1 cellular context compared by ENCODE assay signal in the genomic region with DNA sequence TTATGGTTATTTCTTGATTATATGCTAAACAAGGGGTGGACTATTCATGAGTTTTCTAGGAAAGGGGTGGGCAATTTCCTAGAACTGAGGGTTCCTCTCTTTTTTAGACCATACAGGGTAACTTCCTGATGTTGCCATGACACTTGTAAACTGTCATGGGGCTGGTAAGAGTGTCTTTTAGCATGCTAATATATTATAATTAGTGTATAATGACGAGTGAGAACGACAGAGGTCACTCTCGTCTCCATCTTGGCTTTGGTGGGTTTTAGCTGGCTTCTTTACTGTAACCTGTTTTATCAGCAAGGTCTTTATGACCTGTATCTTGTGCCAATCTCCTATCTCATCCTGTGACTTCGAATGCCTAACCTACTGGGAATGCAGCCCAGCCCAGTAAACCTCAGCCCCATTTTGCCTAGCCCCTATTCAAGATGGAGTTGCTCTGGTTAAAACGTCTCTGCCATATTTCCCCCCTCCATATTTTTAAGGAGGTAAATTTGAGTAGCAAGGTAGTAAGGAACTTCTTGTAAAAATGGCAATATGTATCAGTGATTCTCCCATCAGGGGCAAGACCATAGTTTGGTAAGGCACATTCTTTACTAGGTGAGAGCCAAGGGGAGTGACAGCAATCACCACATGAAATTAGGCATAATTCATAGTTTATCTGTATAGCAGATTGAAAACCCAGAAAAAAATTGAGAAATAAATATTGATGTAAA.
TF ChIP-seq lines count a peak whose summit lies in the region.

No MANE protein-coding gene starts in this region.

TF ChIP-seq in K562, 482 proteins besides CTCF, POLR2A, EP300 and RAD21 (continued from another document and continues in another):
- no peak for TF ChIP-seq ZNF740 (CRISPR knock-in tag; IDR thresholded peaks at IDR 0.05)
- TF ChIP-seq ZNF740 (tag; IDR thresholded peaks at IDR 0.05) = peak in 1 of 2 experiments; percentile 99; a peak in 2 of 4 replicates
- TF ChIP-seq ZBTB9 (CRISPR knock-in tag; IDR thresholded peaks at IDR 0.05) = peak; percentile 99
- TF ChIP-seq ZNF354B (CRISPR knock-in tag; IDR thresholded peaks at IDR 0.05) = peak; percentile 95
- TF ChIP-seq POLR2H (tag; IDR thresholded peaks at IDR 0.05; ENCODE audit: low read depth) = peak; percentile 95
- no peak for TF ChIP-seq BRF1 (IDR thresholded peaks at IDR 0.05; ENCODE audit: borderline replicate concordance, extremely low read depth, insufficient read length)
- TF ChIP-seq GTF2B (IDR thresholded peaks at IDR 0.05; ENCODE audit: extremely low read depth, insufficient read length) = no peak
- TF ChIP-seq NR2F6 (CRISPR knock-in tag; IDR thresholded peaks at IDR 0.05) = peak; percentile 95
- peak; percentile 90 for TF ChIP-seq FOXJ2 (tag; IDR thresholded peaks at IDR 0.05)
- TF ChIP-seq SNRNP70 (optimal IDR thresholded peaks at IDR 0.05; ENCODE audit: low read depth, low read length) = no peak
- peak; percentile 93; the same call in 1 of the 2 replicates for TF ChIP-seq PHTF2 (CRISPR knock-in tag; IDR thresholded peaks at IDR 0.05)
- TF ChIP-seq, protein P1, sequence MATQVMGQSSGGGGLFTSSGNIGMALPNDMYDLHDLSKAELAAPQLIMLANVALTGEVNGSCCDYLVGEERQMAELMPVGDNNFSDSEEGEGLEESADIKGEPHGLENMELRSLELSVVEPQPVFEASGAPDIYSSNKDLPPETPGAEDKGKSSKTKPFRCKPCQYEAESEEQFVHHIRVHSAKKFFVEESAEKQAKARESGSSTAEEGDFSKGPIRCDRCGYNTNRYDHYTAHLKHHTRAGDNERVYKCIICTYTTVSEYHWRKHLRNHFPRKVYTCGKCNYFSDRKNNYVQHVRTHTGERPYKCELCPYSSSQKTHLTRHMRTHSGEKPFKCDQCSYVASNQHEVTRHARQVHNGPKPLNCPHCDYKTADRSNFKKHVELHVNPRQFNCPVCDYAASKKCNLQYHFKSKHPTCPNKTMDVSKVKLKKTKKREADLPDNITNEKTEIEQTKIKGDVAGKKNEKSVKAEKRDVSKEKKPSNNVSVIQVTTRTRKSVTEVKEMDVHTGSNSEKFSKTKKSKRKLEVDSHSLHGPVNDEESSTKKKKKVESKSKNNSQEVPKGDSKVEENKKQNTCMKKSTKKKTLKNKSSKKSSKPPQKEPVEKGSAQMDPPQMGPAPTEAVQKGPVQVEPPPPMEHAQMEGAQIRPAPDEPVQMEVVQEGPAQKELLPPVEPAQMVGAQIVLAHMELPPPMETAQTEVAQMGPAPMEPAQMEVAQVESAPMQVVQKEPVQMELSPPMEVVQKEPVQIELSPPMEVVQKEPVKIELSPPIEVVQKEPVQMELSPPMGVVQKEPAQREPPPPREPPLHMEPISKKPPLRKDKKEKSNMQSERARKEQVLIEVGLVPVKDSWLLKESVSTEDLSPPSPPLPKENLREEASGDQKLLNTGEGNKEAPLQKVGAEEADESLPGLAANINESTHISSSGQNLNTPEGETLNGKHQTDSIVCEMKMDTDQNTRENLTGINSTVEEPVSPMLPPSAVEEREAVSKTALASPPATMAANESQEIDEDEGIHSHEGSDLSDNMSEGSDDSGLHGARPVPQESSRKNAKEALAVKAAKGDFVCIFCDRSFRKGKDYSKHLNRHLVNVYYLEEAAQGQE (CRISPR knock-in tag; IDR thresholded peaks at IDR 0.05; ENCODE audit: low read depth) = peak; percentile 89
- peak; percentile 98 for TF ChIP-seq DDX20 (tag; IDR thresholded peaks at IDR 0.05; ENCODE audit: low read depth)
- TF ChIP-seq ZNF76 (CRISPR knock-in tag; IDR thresholded peaks at IDR 0.05; ENCODE audit: borderline replicate concordance) = peak; percentile 99
- no peak for TF ChIP-seq CBX5 (IDR thresholded peaks at IDR 0.05; ENCODE audit: borderline replicate concordance, low read depth)
- peak; percentile 99 for TF ChIP-seq ZNF766 (CRISPR knock-in tag; conservative IDR thresholded peaks at IDR 0.05)
- no peak for TF ChIP-seq RCOR1 (IDR thresholded peaks at IDR 0.05; ENCODE audit: borderline replicate concordance in 1 of 2, low read depth in 2 of 2, low read length in 2 of 2)
- peak; percentile 95 for TF ChIP-seq ZKSCAN8 (CRISPR knock-in tag; IDR thresholded peaks at IDR 0.05)
- peak; percentile 59; the same call in 1 of the 2 replicates for TF ChIP-seq ZNF140 (CRISPR knock-in tag; IDR thresholded peaks at IDR 0.05)
- TF ChIP-seq, protein P2, sequence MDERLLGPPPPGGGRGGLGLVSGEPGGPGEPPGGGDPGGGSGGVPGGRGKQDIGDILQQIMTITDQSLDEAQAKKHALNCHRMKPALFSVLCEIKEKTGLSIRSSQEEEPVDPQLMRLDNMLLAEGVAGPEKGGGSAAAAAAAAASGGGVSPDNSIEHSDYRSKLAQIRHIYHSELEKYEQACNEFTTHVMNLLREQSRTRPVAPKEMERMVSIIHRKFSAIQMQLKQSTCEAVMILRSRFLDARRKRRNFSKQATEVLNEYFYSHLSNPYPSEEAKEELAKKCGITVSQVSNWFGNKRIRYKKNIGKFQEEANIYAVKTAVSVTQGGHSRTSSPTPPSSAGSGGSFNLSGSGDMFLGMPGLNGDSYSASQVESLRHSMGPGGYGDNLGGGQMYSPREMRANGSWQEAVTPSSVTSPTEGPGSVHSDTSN (CRISPR knock-in tag; IDR thresholded peaks at IDR 0.05; ENCODE audit: low read depth) = no peak
- TF ChIP-seq, protein P2 (tag; conservative IDR thresholded peaks at IDR 0.05; ENCODE audit: low read depth) = no peak; the same call in none of the 2 replicates
- peak; percentile 89 for TF ChIP-seq ELF2 (CRISPR knock-in tag; IDR thresholded peaks at IDR 0.05)
- TF ChIP-seq ATF7 (IDR thresholded peaks at IDR 0.05) = 0 out of 2 replicates have a peak, but pooled peaks have one; percentile 32
- TF ChIP-seq KLF16 (IDR thresholded peaks at IDR 0.05) = no peak
- TF ChIP-seq, protein P3, sequence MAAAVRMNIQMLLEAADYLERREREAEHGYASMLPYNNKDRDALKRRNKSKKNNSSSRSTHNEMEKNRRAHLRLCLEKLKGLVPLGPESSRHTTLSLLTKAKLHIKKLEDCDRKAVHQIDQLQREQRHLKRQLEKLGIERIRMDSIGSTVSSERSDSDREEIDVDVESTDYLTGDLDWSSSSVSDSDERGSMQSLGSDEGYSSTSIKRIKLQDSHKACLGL (CRISPR knock-in tag; IDR thresholded peaks at IDR 0.05; ENCODE audit: borderline replicate concordance, poor library complexity, severe bottlenecking) = peak; percentile 77
- TF ChIP-seq, protein P4, sequence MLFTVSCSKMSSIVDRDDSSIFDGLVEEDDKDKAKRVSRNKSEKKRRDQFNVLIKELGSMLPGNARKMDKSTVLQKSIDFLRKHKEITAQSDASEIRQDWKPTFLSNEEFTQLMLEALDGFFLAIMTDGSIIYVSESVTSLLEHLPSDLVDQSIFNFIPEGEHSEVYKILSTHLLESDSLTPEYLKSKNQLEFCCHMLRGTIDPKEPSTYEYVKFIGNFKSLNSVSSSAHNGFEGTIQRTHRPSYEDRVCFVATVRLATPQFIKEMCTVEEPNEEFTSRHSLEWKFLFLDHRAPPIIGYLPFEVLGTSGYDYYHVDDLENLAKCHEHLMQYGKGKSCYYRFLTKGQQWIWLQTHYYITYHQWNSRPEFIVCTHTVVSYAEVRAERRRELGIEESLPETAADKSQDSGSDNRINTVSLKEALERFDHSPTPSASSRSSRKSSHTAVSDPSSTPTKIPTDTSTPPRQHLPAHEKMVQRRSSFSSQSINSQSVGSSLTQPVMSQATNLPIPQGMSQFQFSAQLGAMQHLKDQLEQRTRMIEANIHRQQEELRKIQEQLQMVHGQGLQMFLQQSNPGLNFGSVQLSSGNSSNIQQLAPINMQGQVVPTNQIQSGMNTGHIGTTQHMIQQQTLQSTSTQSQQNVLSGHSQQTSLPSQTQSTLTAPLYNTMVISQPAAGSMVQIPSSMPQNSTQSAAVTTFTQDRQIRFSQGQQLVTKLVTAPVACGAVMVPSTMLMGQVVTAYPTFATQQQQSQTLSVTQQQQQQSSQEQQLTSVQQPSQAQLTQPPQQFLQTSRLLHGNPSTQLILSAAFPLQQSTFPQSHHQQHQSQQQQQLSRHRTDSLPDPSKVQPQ (CRISPR knock-in tag; IDR thresholded peaks at IDR 0.05; ENCODE audit: borderline replicate concordance) = peak; percentile 92
- TF ChIP-seq ZNF785 (CRISPR knock-in tag; IDR thresholded peaks at IDR 0.05) = peak; percentile 84
- peak; percentile 65; the same call in 1 of the 2 replicates for TF ChIP-seq NFE2L1 (tag; IDR thresholded peaks at IDR 0.05; ENCODE audit: borderline replicate concordance, low read depth)
- TF ChIP-seq, protein P5, sequence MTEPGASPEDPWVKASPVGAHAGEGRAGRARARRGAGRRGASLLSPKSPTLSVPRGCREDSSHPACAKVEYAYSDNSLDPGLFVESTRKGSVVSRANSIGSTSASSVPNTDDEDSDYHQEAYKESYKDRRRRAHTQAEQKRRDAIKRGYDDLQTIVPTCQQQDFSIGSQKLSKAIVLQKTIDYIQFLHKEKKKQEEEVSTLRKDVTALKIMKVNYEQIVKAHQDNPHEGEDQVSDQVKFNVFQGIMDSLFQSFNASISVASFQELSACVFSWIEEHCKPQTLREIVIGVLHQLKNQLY (CRISPR knock-in tag; conservative IDR thresholded peaks at IDR 0.05) = 0 out of 4 replicates have a peak, but pooled peaks of 1 of the 2 experiments have one; percentile 12
- TF ChIP-seq PTTG1 (tag; IDR thresholded peaks at IDR 0.05; ENCODE audit: low read depth) = peak; percentile 98
- TF ChIP-seq NCOA1 (IDR thresholded peaks at IDR 0.05; ENCODE audit: low read depth) = no peak
- no peak for TF ChIP-seq PHF20 (IDR thresholded peaks at IDR 0.05; ENCODE audit: partially characterized antibody)
- no peak for TF ChIP-seq SIN3B (IDR thresholded peaks at IDR 0.05; ENCODE audit: low read depth)
- peak; percentile 99 for TF ChIP-seq MECOM (CRISPR knock-in tag; IDR thresholded peaks at IDR 0.05)
- 0 out of 2 replicates have a peak, but pooled peaks have one; percentile 21 for TF ChIP-seq MTA1 (IDR thresholded peaks at IDR 0.05; ENCODE audit: borderline replicate concordance)
- TF ChIP-seq SMARCE1 (IDR thresholded peaks at IDR 0.05) = no peak
- peak; percentile 98 for TF ChIP-seq DIDO1 (tag; IDR thresholded peaks at IDR 0.05; ENCODE audit: low read depth)
- TF ChIP-seq NCOA6 (IDR thresholded peaks at IDR 0.05) = no peak
- TF ChIP-seq ILK (tag; IDR thresholded peaks at IDR 0.05; ENCODE audit: borderline replicate concordance, low read depth) = peak; percentile 96
- TF ChIP-seq KLF6 (CRISPR knock-in tag; IDR thresholded peaks at IDR 0.05; ENCODE audit: borderline replicate concordance) = peak; percentile 99
- TF ChIP-seq BCL6 (CRISPR knock-in tag; IDR thresholded peaks at IDR 0.05) = peak; percentile 97
- peak; percentile 59; the same call in 1 of the 2 replicates for TF ChIP-seq PML (IDR thresholded peaks at IDR 0.05; ENCODE audit: low read length)
- TF ChIP-seq CEBPG (CRISPR knock-in tag; IDR thresholded peaks at IDR 0.05) = no peak
- TF ChIP-seq CEBPG (tag; conservative IDR thresholded peaks at IDR 0.05 in 1 of 2, IDR thresholded peaks at IDR 0.05 in 1 of 2) = no peak
- TF ChIP-seq ZNF699 (CRISPR knock-in tag; IDR thresholded peaks at IDR 0.05; ENCODE audit: insufficient replicate concordance) = peak; percentile 68
- no peak for TF ChIP-seq POLR2G (IDR thresholded peaks at IDR 0.05; ENCODE audit: low read depth, low read length)
- TF ChIP-seq MEIS2 (IDR thresholded peaks at IDR 0.05; ENCODE audit: partially characterized antibody) = peak; percentile 9
- TF ChIP-seq NR4A1 (CRISPR knock-in tag; IDR thresholded peaks at IDR 0.05) = peak; percentile 99
- TF ChIP-seq NR4A1 (tag; IDR thresholded peaks at IDR 0.05) = peak; percentile 99
- TF ChIP-seq, protein P6, sequence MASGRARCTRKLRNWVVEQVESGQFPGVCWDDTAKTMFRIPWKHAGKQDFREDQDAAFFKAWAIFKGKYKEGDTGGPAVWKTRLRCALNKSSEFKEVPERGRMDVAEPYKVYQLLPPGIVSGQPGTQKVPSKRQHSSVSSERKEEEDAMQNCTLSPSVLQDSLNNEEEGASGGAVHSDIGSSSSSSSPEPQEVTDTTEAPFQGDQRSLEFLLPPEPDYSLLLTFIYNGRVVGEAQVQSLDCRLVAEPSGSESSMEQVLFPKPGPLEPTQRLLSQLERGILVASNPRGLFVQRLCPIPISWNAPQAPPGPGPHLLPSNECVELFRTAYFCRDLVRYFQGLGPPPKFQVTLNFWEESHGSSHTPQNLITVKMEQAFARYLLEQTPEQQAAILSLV (tag; IDR thresholded peaks at IDR 0.05) = peak; percentile 98
- no peak for TF ChIP-seq NR1H2 (CRISPR knock-in tag; IDR thresholded peaks at IDR 0.05)
- peak; percentile 99 for TF ChIP-seq ZNF197 (CRISPR knock-in tag; IDR thresholded peaks at IDR 0.05; ENCODE audit: low read depth)
